ENCODE assay signal across 18 cellular contexts in genomic region chrX:72080150-72080549, GRCh38. TPM values are rescaled to one million over a fixed set of nuclear protein-coding genes. Genes with fewer than 3 reads are reported as not detected.
DNase-seq lines count a peak whose midpoint lies in the region; ATAC-seq, FAIRE-seq and TF ChIP-seq lines count a peak whose summit lies in the region.
"Had no signal": no experiment of that assay in that cellular context is flagged by ENCODE, and none has a peak within 500 bp of the region (broad histone marks: within the 10 kb centered on the region; RNA-seq: fewer than 3 reads in every experiment).

No MANE protein-coding gene starts in this region.

- peaks cover 8% of the 10 kb centered on the region for H3K36me3 Mint-ChIP-seq in endothelial cell (ENCODE audit: low read depth, unreplicated experiment)
- H3K36me3 Mint-ChIP-seq: CD4-positive, alpha-beta memory T cell had no signal

- H3K9me3 ChIP-seq in right lobe of liver: no peaks in the 10 kb centered on the region
- no peaks in the 10 kb centered on the region for H3K9me3 ChIP-seq in HepG2 (ENCODE audit: low read length)
- no peaks in the 10 kb centered on the region for H3K9me3 ChIP-seq in neutrophil
- H3K9me3 ChIP-seq: A549 had no signal

- H3K27ac ChIP-seq in right lobe of liver: peak overlapping the region in 1 of 3 donors; percentile 47
- H3K27ac ChIP-seq in HepG2 (ENCODE audit: extremely low read length, insufficient read depth, low read length): no peak overlapping the region
- peak overlapping the region; percentile 79 for H3K27ac ChIP-seq in neutrophil
- H3K27ac ChIP-seq: A549, SK-N-MC had no signal

- no peak for TF ChIP-seq RAD21 in HepG2 (CRISPR knock-in tag; IDR thresholded peaks at IDR 0.05)

- H3K27me3 ChIP-seq in right lobe of liver (no peaks in the 10 kb centered on the region), HepG2 (ENCODE audit: control insufficient read depth in 1 of 2, insufficient read depth in 2 of 2, low read length in 2 of 2) (peaks cover 0 to 1% of the 10 kb centered on the region in 2 experiments; a peak in 2 of 5 replicates), neutrophil (no peaks in the 10 kb centered on the region)

- POLR2A ChIA-PET in HepG2 (lab: Yijun Ruan, JAX): no interaction called here

- H3K4me3 ChIP-seq in right lobe of liver: no peak overlapping the region
- no peak overlapping the region for H3K4me3 ChIP-seq in HepG2 (replicated peaks in 1 of 3; ENCODE audit: insufficient read depth in 1 of 3, low read depth in 2 of 3, low read length in 3 of 3)
- H3K4me3 ChIP-seq in neutrophil (ENCODE audit: low read depth in 1 of 2, low read length in 1 of 2): peak overlapping the region; percentile 29 to 36
- H3K4me3 ChIP-seq: A549, SK-N-MC had no signal

- H3K9ac ChIP-seq in HepG2 (ENCODE audit: insufficient read depth, low read depth, low read length): no peak overlapping the region

- H3K27me3 Mint-ChIP-seq in endothelial cell (ENCODE audit: unreplicated experiment): peaks cover 15% of the 10 kb centered on the region
- H3K27me3 Mint-ChIP-seq: CD4-positive, alpha-beta memory T cell had no signal

- H3K36me3 ChIP-seq in right lobe of liver (no peaks in the 10 kb centered on the region), HepG2 (replicated peaks in 1 of 2; ENCODE audit: control insufficient read depth in 1 of 2, insufficient read depth in 2 of 2, low read length in 2 of 2) (no peaks in the 10 kb centered on the region), neutrophil (no peaks in the 10 kb centered on the region)

- TF ChIP-seq CTCF in right lobe of liver (IDR thresholded peaks at IDR 0.05) (no peak), HepG2 (CRISPR knock-in tag; IDR thresholded peaks at IDR 0.05) (no peak), endothelial cell (IDR thresholded peaks at IDR 0.05; ENCODE audit: unreplicated experiment) (no peak), neutrophil (IDR thresholded peaks at IDR 0.05) (no peak)

- 61% methylated on average over 6 of the region's 7 CpGs for WGBS in right lobe of liver (ENCODE audit: insufficient coverage, low coverage, low lambda C conversion rate, missing lambda C conversion rate)
- 32% methylated on average over 3 of the region's 7 CpGs for WGBS in HepG2 (ENCODE audit: low lambda C conversion rate)

- BruUV-seq in HepG2 (replicated peaks; lab: Mats Ljungman, UMichigan): no TSS peak

- CTCF ChIA-PET in HepG2 (lab: Yijun Ruan, JAX; ENCODE audit: low intra/inter-chr PET ratio, low total read pairs): no interaction called here

- intact Hi-C loops in right lobe of liver (cut with DNase I) (no loop called here), HepG2 (cut with micrococcal nuclease; ENCODE audit: unreplicated experiment) (no loop called here)

- no peaks in the 10 kb centered on the region for H3K79me2 ChIP-seq in HepG2 (ENCODE audit: insufficient read depth, low read length)

- TF ChIP-seq POLR2A in right lobe of liver (IDR thresholded peaks at IDR 0.05) (no peak), HepG2 (IDR thresholded peaks at IDR 0.05; ENCODE audit: insufficient read depth in 1 of 2, low read depth in 2 of 2, low read length in 2 of 2) (no peak)

- no peak overlapping the region for H3K4me2 ChIP-seq in HepG2 (ENCODE audit: low read depth, low read length)
- H3K4me2 ChIP-seq: A549 had no signal

- ATAC-seq in right lobe of liver: peak; percentile 11 to 40 (median 20)
- no peak for ATAC-seq in HepG2
- ATAC-seq: A549; activated CD8-positive, alpha-beta T cell treated with anti-CD3 and anti-CD28 coated beads, Interleukin-2, amount 10 ng/mL, durations not matched to agents 7 days and 5 days had no signal

- in situ Hi-C loops in HepG2 (cut with HindIII; ENCODE audit: extremely low pct_ligation_motif_present, low pct_unique_long_range_greater_than_20kb): no loop called here

- no peak for DNase-seq in right lobe of liver
- DNase-seq in HepG2 (ENCODE audit: low spot score): no peak
- no peak for DNase-seq in endothelial cell (ENCODE audit: low spot score)
- no peak for DNase-seq in cortex of kidney (lab: John Stamatoyannopoulos, UW)
- DNase-seq in DMS79 treated with DMSO at 0.1 percent for 48 hours (lab: John Stamatoyannopoulos, UW): no peak
- no peak for DNase-seq in NCI-H524 (lab: John Stamatoyannopoulos, UW)
- DNase-seq in T-helper 9 cell: no peak
- DNase-seq: activated CD8-positive, alpha-beta T cell treated with anti-CD3 and anti-CD28 coated beads, Interleukin-2, amount 10 ng/mL, durations not matched to agents 7 days and 5 days; CD4-positive, alpha-beta memory T cell; DMS79; erythroblast; Karpas-422; NCI-H1694 treated with DMSO at 0.1 percent for 48 hours; NCI-H446; stimulated activated CD4-positive, alpha-beta T cell treated with anti-CD3 and anti-CD28 coated beads, Interleukin-2, amount 100 ng/mL, for 24 hours had no signal

- no peaks in the 10 kb centered on the region for H3K9me3 Mint-ChIP-seq in endothelial cell (ENCODE audit: unreplicated experiment)

- FAIRE-seq in HepG2 (lab: Jason Lieb, UNC): no peak
- FAIRE-seq: A549 had no signal

- no peaks in the 10 kb centered on the region for H3K4me1 ChIP-seq in right lobe of liver
- no peaks in the 10 kb centered on the region for H3K4me1 ChIP-seq in HepG2 (ENCODE audit: insufficient read depth, low read length)
- peaks cover 27 to 47% of the 10 kb centered on the region in 2 experiments for H3K4me1 ChIP-seq in neutrophil (ENCODE audit: control insufficient read depth in 1 of 2, insufficient read depth in 1 of 2, low read depth in 1 of 2, low read length in 1 of 2)
- H3K4me1 ChIP-seq: A549 had no signal

- no peaks in the 10 kb centered on the region for H4K20me1 ChIP-seq in HepG2 (ENCODE audit: insufficient read depth, low read length)

- H3K27ac Mint-ChIP-seq in endothelial cell (ENCODE audit: unreplicated experiment): peak overlapping the region; percentile 99
- H3K27ac Mint-ChIP-seq: activated CD8-positive, alpha-beta T cell treated with anti-CD3 and anti-CD28 coated beads, Interleukin-2, amount 10 ng/mL, durations not matched to agents 7 days and 5 days had no signal

- no peak for TF ChIP-seq EP300 in HepG2 (IDR thresholded peaks at IDR 0.05; ENCODE audit: low read depth in 2 of 2, low read length in 2 of 2)
- no peak for TF ChIP-seq EP300 in HepG2 (CRISPR knock-in tag; IDR thresholded peaks at IDR 0.05; ENCODE audit: borderline replicate concordance)

- peak overlapping the region; percentile 92 for H3K4me3 Mint-ChIP-seq in endothelial cell (ENCODE audit: unreplicated experiment)
- H3K4me3 Mint-ChIP-seq: activated CD8-positive, alpha-beta T cell treated with anti-CD3 and anti-CD28 coated beads, Interleukin-2, amount 10 ng/mL, durations not matched to agents 7 days and 5 days; CD4-positive, alpha-beta memory T cell had no signal

- no peak overlapping the region for H2AFZ ChIP-seq in HepG2 (ENCODE audit: low read length)

- H3K4me1 Mint-ChIP-seq in endothelial cell (ENCODE audit: unreplicated experiment): peaks cover 50% of the 10 kb centered on the region

TF ChIP-seq in HepG2, 621 proteins besides CTCF, POLR2A, EP300 and RAD21 (continues in another document):
- TF ChIP-seq ATRX (CRISPR knock-in tag; IDR thresholded peaks at IDR 0.05; ENCODE audit: borderline replicate concordance) (no peak), ZNF329 (CRISPR knock-in tag; IDR thresholded peaks at IDR 0.05; ENCODE audit: low read depth) (no peak), SIN3B (IDR thresholded peaks at IDR 0.05; ENCODE audit: low read length) (no peak), FOXC1 (CRISPR knock-in tag; IDR thresholded peaks at IDR 0.05; ENCODE audit: borderline replicate concordance) (no peak), ZBTB20 (CRISPR knock-in tag; IDR thresholded peaks at IDR 0.05; ENCODE audit: borderline replicate concordance, low read depth) (no peak), ZNF598 (CRISPR knock-in tag; IDR thresholded peaks at IDR 0.05; ENCODE audit: borderline replicate concordance) (no peak), RELA (CRISPR knock-in tag; IDR thresholded peaks at IDR 0.05) (no peak), NFRKB (IDR thresholded peaks at IDR 0.05) (no peak), ZNF12 (CRISPR knock-in tag; IDR thresholded peaks at IDR 0.05) (no peak), JDP2 (CRISPR knock-in tag; IDR thresholded peaks at IDR 0.05; ENCODE audit: borderline replicate concordance) (no peak), NAIF1 (CRISPR knock-in tag; IDR thresholded peaks at IDR 0.05; ENCODE audit: borderline replicate concordance) (no peak)

RNA-seq across cellular contexts. Expression of gene RTL5, which starts 51.6 kb away (rescaled TPM):
- total RNA-seq in right lobe of liver (1 to 10 TPM; 1.2 to 4.1 (median 2.5) TPM), HepG2 (2016; rRNA removed; fragmentation: Illumina TruSeq; extraction: Trizol) (not detected in 2 replicates), endothelial cell (ENCODE audit: unreplicated experiment) (8.5 TPM)
- total RNA-seq in HepG2 (2016; cell fraction: cytosol; rRNA removed; fragmentation: Illumina TruSeq; extraction: Trizol; ENCODE audit: low read depth): not detected in 2 replicates
- total RNA-seq in HepG2 (2016; cell fraction: insoluble cytoplasmic fraction; rRNA removed; fragmentation: Illumina TruSeq; extraction: Trizol): 0.04 TPM in 1 of 2 replicates, not detected in the other
- total RNA-seq in HepG2 (2016; cell fraction: membrane; rRNA removed; fragmentation: Illumina TruSeq; extraction: Trizol): not detected in 2 replicates
- total RNA-seq in HepG2 (2016; cell fraction: nucleus; rRNA removed; fragmentation: Illumina TruSeq; extraction: Trizol): not detected in 2 replicates
- polyA plus RNA-seq in HepG2 (2011; rRNA removed): 0.01 TPM in 1 of 2 replicates, not detected in the other
- not detected in 2 replicates for polyA plus RNA-seq in HepG2 (2011; cell fraction: cytosol; rRNA removed)
- not detected in 2 replicates for polyA plus RNA-seq in HepG2 (2011; cell fraction: nucleus; rRNA removed)
- not detected in 2 replicates for polyA plus RNA-seq in HepG2 (2012)
- polyA plus RNA-seq in HepG2 (2016; cell fraction: cytosol; fragmentation: Illumina TruSeq; extraction: Trizol; ENCODE audit: low read depth): not detected in 2 replicates
- polyA plus RNA-seq in HepG2 (2016; cell fraction: insoluble cytoplasmic fraction; fragmentation: Illumina TruSeq; extraction: Trizol; ENCODE audit: low read depth): not detected in 2 replicates
- polyA plus RNA-seq in HepG2 (2016; cell fraction: membrane; fragmentation: Illumina TruSeq; extraction: Trizol; ENCODE audit: low read depth): not detected in 2 replicates
- 0.11 TPM in 1 of 2 replicates, not detected in the other for polyA plus RNA-seq in HepG2 (2016; cell fraction: nucleus; fragmentation: Illumina TruSeq; extraction: Trizol; ENCODE audit: insufficient read depth, low read depth)
- polyA minus RNA-seq in HepG2 (2011; rRNA and poly(A)+ RNA removed; ENCODE audit: low replicate concordance): not detected in 2 replicates
- polyA minus RNA-seq in HepG2 (2011; cell fraction: cytosol; rRNA and poly(A)+ RNA removed): not detected in 2 replicates
- not detected in 2 replicates for polyA minus RNA-seq in HepG2 (2011; cell fraction: nucleus; rRNA and poly(A)+ RNA removed)

Comparison
In these comparisons a context has a peak if more than half of its experiments do, and no peak if none do; other contexts are left out.
1. H3K4me3 ChIP-seq: peak in neutrophil (2 of 2); none in right lobe of liver (0 of 3) and HepG2 (0 of 3).